ENCODE assay signal across 10 cellular contexts in the genomic region with DNA sequence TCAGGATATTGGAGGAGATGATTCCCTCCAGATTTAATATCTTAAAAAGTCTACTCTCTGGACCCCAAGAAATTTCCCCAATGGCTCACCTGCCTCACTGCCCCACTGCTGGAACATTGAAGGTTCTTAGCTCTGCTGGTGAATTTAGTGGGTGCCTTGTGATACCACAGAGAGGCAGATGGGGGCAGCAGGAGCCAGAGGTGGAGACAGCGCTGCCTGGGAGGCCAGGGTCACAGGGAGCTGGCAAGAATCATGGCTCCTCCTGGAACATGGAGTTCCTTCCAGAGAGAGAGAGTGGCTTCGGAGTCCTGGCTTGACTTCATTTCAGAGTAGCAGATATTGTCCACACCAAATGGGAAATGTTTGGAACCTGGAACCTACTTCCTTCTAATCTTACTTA.
A peak's percentile ranks its signal among the peaks of the same experiment; 100 is the strongest.
DNase-seq lines count a peak whose midpoint lies in the region; ATAC-seq lines count a peak whose summit lies in the region.
"Had no signal": no experiment of that assay in that cellular context is flagged by ENCODE, and none has a peak within 500 bp of the region (broad histone marks: within the 10 kb centered on the region; RNA-seq: fewer than 3 reads in every experiment).

No MANE protein-coding gene starts in this region.

- DNase-seq in NCI-H1105 treated with DMSO at 0.1 percent for 48 hours (lab: John Stamatoyannopoulos, UW) = peak; percentile 0
- DNase-seq in NCI-H1105 (lab: John Stamatoyannopoulos, UW) = no peak
- DNase-seq in MG63 = peak; percentile 50
- DNase-seq in activated CD8-positive, alpha-beta T cell treated with anti-CD3 and anti-CD28 coated beads, Interleukin-2, amount 10 ng/mL, durations not matched to agents 7 days and 5 days = peak; percentile 46
- peak; percentile 37 for DNase-seq in glomerular visceral epithelial cell (ENCODE audit: extremely low spot score)
- DNase-seq in stimulated activated CD4-positive, alpha-beta T cell treated with anti-CD3 and anti-CD28 coated beads, Interleukin-15, amount 100 ng/mL, for 24 hours = peak; percentile 64
- DNase-seq in GM19238 (ENCODE audit: insufficient read length, low spot score) = no peak

- CTCF ChIA-PET in activated CD8-positive, alpha-beta T cell treated with anti-CD3 and anti-CD28 coated beads, Interleukin-2, amount 10 ng/mL, durations not matched to agents 7 days and 5 days (lab: Charles Lee) = interaction anchor here (0.6 to 3.0 kb wide), 30 partner anchors 9 to 925 kb away, joined by 3 to 15 read pairs (median 3); no protein-coding TSS in a partner anchor

- ATAC-seq in GM21576 (IDR thresholded peaks at IDR 0.05; ENCODE audit: unreplicated experiment) = peak; percentile 86
- ATAC-seq in activated CD8-positive, alpha-beta T cell treated with anti-CD3 and anti-CD28 coated beads, Interleukin-2, amount 10 ng/mL, durations not matched to agents 7 days and 5 days = no peak

- no peak overlapping the region for H3K27ac Mint-ChIP-seq in activated CD8-positive, alpha-beta T cell treated with anti-CD3 and anti-CD28 coated beads, Interleukin-2, amount 10 ng/mL, durations not matched to agents 7 days and 5 days

- H3K36me3 Mint-ChIP-seq in activated CD8-positive, alpha-beta T cell treated with anti-CD3 and anti-CD28 coated beads, Interleukin-2, amount 10 ng/mL, durations not matched to agents 7 days and 5 days (ENCODE audit: low read depth) = no peaks in the 10 kb centered on the region

- no peaks in the 10 kb centered on the region for H3K27me3 ChIP-seq in MG63
- H3K27me3 ChIP-seq: BLaER1 treated with 17β-estradiol and CSF1 and Interleukin-3, amounts not matched to agents 10 nM and 100 nM; breast epithelium had no signal

- no peaks in the 10 kb centered on the region for H3K27me3 Mint-ChIP-seq in activated CD8-positive, alpha-beta T cell treated with anti-CD3 and anti-CD28 coated beads, Interleukin-2, amount 10 ng/mL, durations not matched to agents 7 days and 5 days (ENCODE audit: low read depth)

- no peak overlapping the region for H3K4me3 ChIP-seq in MG63
- H3K4me3 ChIP-seq: BLaER1 treated with 17β-estradiol and CSF1 and Interleukin-3, amounts not matched to agents 10 nM and 100 nM; breast epithelium had no signal

- no peaks in the 10 kb centered on the region for H3K9me3 ChIP-seq in MG63
- H3K9me3 ChIP-seq: BLaER1 treated with 17β-estradiol and CSF1 and Interleukin-3, amounts not matched to agents 10 nM and 100 nM; breast epithelium had no signal

- POLR2A ChIA-PET in activated CD8-positive, alpha-beta T cell treated with anti-CD3 and anti-CD28 coated beads, Interleukin-2, amount 10 ng/mL, durations not matched to agents 7 days and 5 days (lab: Charles Lee) = no interaction called here

- no peak overlapping the region for H3K4me3 Mint-ChIP-seq in activated CD8-positive, alpha-beta T cell treated with anti-CD3 and anti-CD28 coated beads, Interleukin-2, amount 10 ng/mL, durations not matched to agents 7 days and 5 days

- no peaks in the 10 kb centered on the region for H3K4me1 Mint-ChIP-seq in activated CD8-positive, alpha-beta T cell treated with anti-CD3 and anti-CD28 coated beads, Interleukin-2, amount 10 ng/mL, durations not matched to agents 7 days and 5 days (ENCODE audit: low read depth)

- H3K36me3 ChIP-seq in MG63 = no peaks in the 10 kb centered on the region
- H3K36me3 ChIP-seq: BLaER1 treated with 17β-estradiol and CSF1 and Interleukin-3, amounts not matched to agents 10 nM and 100 nM; breast epithelium had no signal

- no peaks in the 10 kb centered on the region for H3K9me3 Mint-ChIP-seq in activated CD8-positive, alpha-beta T cell treated with anti-CD3 and anti-CD28 coated beads, Interleukin-2, amount 10 ng/mL, durations not matched to agents 7 days and 5 days (ENCODE audit: insufficient read depth)

Comparison
In these comparisons a context has a peak if more than half of its experiments do, and no peak if none do; other contexts are left out.
1. DNase-seq: peak in NCI-H1105 treated with DMSO at 0.1 percent for 48 hours (single experiment), MG63 (single experiment), activated CD8-positive, alpha-beta T cell treated with anti-CD3 and anti-CD28 coated beads, Interleukin-2, amount 10 ng/mL, durations not matched to agents 7 days and 5 days (single experiment), glomerular visceral epithelial cell (single experiment) and stimulated activated CD4-positive, alpha-beta T cell treated with anti-CD3 and anti-CD28 coated beads, Interleukin-15, amount 100 ng/mL, for 24 hours (single experiment); none in NCI-H1105 (single experiment) and GM19238 (single experiment).